ENCODE assay signal across 1 cellular context in genomic region chr4:131258361-131258760, GRCh38.
TF ChIP-seq lines count a peak whose summit lies in the region.

No MANE protein-coding gene starts in this region.

TF ChIP-seq in GM23338, 12 proteins besides CTCF, POLR2A, EP300 and RAD21 (continued from another document):
- TF ChIP-seq EZH2phosphoT487 (IDR thresholded peaks at IDR 0.05; ENCODE audit: unreplicated experiment) (no peak), POLR2AphosphoS5 (IDR thresholded peaks at IDR 0.05; ENCODE audit: low read depth) (no peak), CREB1 (CRISPR knock-in tag; IDR thresholded peaks at IDR 0.05; ENCODE audit: low read depth) (no peak)
